ENCODE assay signal across 1 cellular context in genomic region chr11:47526032-47526431, GRCh38.
TF ChIP-seq lines count a peak whose summit lies in the region.

No MANE protein-coding gene starts in this region.

TF ChIP-seq in K562, 482 proteins besides CTCF, POLR2A, EP300 and RAD21:
- TF ChIP-seq PRDM10 (IDR thresholded peaks at IDR 0.05; ENCODE audit: partially characterized antibody): peak; percentile 35
